In the genomic region with DNA sequence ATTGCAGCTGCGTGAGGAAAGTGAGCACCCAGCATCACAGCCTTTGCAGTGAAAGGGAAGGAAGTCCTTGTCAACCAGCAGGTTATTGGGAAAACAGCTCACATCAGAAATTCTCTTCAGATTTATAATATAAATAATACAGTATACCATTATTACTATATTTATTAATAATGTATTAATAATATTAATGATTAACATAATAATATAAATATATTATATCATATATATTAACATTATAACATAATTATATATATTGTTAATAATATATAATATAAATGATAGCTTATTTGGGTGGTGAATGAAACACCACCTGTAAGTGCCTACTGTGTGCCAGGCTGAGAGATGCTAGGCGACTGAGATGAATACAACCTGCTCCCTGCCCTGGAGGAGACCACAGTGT, we compare ENCODE assay signal across 19 cellular contexts.
DNase-seq lines count a peak whose midpoint lies in the region; ATAC-seq and FAIRE-seq lines count a peak whose summit lies in the region.
"Had no signal": no experiment of that assay in that cellular context is flagged by ENCODE, and none has a peak within 500 bp of the region (broad histone marks: within the 10 kb centered on the region; RNA-seq: fewer than 3 reads in every experiment).

No MANE protein-coding gene starts in this region.

- FAIRE-seq in RCC 7860 (lab: Jason Lieb, UNC) (peak; percentile 32), frontal cortex (lab: Jason Lieb, UNC) (peak; percentile 40)
- FAIRE-seq: A549, D721Med, G401.6, GM12891 had no signal

- H3K27ac ChIP-seq in BLaER1 = peak overlapping the region; percentile 43
- H3K27ac ChIP-seq: A549, C4-2B had no signal

- ATAC-seq in GM18511 (IDR thresholded peaks at IDR 0.05; ENCODE audit: unreplicated experiment) = no peak
- ATAC-seq in HG03432 (IDR thresholded peaks at IDR 0.05; ENCODE audit: unreplicated experiment) = no peak
- ATAC-seq: A549; CD8-positive, alpha-beta T cell had no signal

- no peaks in the 10 kb centered on the region for H3K9me3 ChIP-seq in BLaER1
- H3K9me3 ChIP-seq: A549, Caco-2 had no signal

- no peaks in the 10 kb centered on the region for H4K20me1 ChIP-seq in BLaER1

- H3K4me2 ChIP-seq in BLaER1 = peak overlapping the region; percentile 83
- H3K4me2 ChIP-seq: A549 had no signal

- H3K4me3 ChIP-seq in BLaER1 = no peak overlapping the region
- H3K4me3 ChIP-seq: A549 had no signal

- DNase-seq in RCC 7860 (ENCODE audit: low spot score) = no peak
- DNase-seq in frontal cortex (ENCODE audit: low spot score in 2 of 2) = no peak
- DNase-seq in inferior parietal cortex (ENCODE audit: extremely low spot score) = no peak
- DNase-seq: 8988T; AML-193; Caco-2; Calu3; CD4-positive, alpha-beta T cell; CD8-positive, alpha-beta T cell; DMS79 treated with DMSO at 0.1 percent for 48 hours; GF-D8 had no signal

- 0 out of 2 replicates have a peak overlapping the region, but pooled peaks have one; percentile 21 for H3K9ac ChIP-seq in BLaER1

- H3K4me1 ChIP-seq in BLaER1 = peaks cover 79% of the 10 kb centered on the region
- H3K4me1 ChIP-seq: A549, Caco-2 had no signal

- H3K27me3 ChIP-seq in BLaER1 = no peaks in the 10 kb centered on the region

- no peaks in the 10 kb centered on the region for H3K36me3 ChIP-seq in BLaER1
